In the genomic region with DNA sequence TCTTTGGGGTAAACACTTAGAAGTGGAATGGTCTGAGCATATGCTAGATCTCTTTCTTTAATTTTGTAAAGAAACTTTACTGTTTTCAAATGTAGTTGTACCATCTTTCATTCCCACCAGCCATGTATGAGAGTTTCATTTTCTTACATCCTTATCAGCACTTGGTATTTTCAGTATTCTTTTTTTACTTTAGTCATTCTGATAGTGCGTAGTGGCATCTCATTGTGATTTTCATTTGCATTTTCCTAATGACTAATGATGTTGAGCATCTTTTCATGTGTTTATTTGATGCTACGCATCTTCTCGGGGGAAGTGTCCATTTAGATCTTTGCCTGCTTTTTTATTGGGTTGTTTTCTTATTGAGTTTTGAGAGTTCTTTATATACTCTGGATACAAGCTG, we compare ENCODE assay signal across 26 cellular contexts.
"Had no signal": no experiment of that assay in that cellular context is flagged by ENCODE, and none has a peak within 500 bp of the region (broad histone marks: within the 10 kb centered on the region; RNA-seq: fewer than 3 reads in every experiment).

No MANE protein-coding gene starts in this region.

- H3K9ac ChIP-seq: neural progenitor cell, parathyroid adenoma had no signal

- H3K36me3 ChIP-seq: left ventricle myocardium inferior, neural progenitor cell, neutrophil, right atrium auricular region, suprapubic skin, thoracic aorta, tibial artery, upper lobe of right lung had no signal

- ATAC-seq: natural killer cell, psoas muscle, sciatic nerve, upper lobe of right lung had no signal

- H3K4me2 ChIP-seq: neural progenitor cell had no signal

- H2AFZ ChIP-seq: neural progenitor cell, parathyroid adenoma had no signal

- FAIRE-seq: urothelium cell line had no signal

- H3K27ac ChIP-seq: left ventricle myocardium inferior, neural progenitor cell, neutrophil, parathyroid adenoma, psoas muscle, right atrium auricular region, skin epidermis, suprapubic skin, thoracic aorta, tibial artery, upper lobe of right lung had no signal

- H3K4me1 ChIP-seq: left ventricle myocardium inferior, parathyroid adenoma, psoas muscle, right atrium auricular region, suprapubic skin, tibial artery, upper lobe of right lung had no signal

- H3K79me2 ChIP-seq: parathyroid adenoma had no signal

- H3K4me3 ChIP-seq: left ventricle myocardium inferior, lung, neural progenitor cell, psoas muscle, right atrium auricular region, skin epidermis, suprapubic skin, thoracic aorta, tibial artery, upper lobe of right lung had no signal

- H3K27me3 ChIP-seq: neural progenitor cell, neutrophil, right atrium auricular region, suprapubic skin, tibial artery, upper lobe of right lung had no signal

- DNase-seq: hippocampal formation; left ventricle myocardium inferior; mesendoderm; naive B cell; natural killer cell; nephron progenitor cell; occipital lobe; psoas muscle; stimulated activated CD4-positive, alpha-beta T cell treated with anti-CD3 and anti-CD28 coated beads, Interleukin-12 subunit alpha, Interleukin-12 subunit beta, amount 100 ng/mL, for 4 hours; stimulated activated CD4-positive, alpha-beta T cell treated with anti-CD3 and anti-CD28 coated beads, Interleukin-15, amount 100 ng/mL, for 24 hours; stimulated activated CD4-positive, alpha-beta T cell treated with anti-CD3 and anti-CD28 coated beads, Interleukin-2, amount 100 ng/mL, for 24 hours; stimulated activated CD4-positive, alpha-beta T cell treated with anti-CD3 and anti-CD28 coated beads, Interleukin-4, amount 100 ng/mL, for 1 hour; stimulated activated naive CD4-positive, alpha-beta T cell; tibial artery; trophoblast cell; upper lobe of right lung had no signal

- H3K9me3 ChIP-seq: left ventricle myocardium inferior, neutrophil, psoas muscle, right atrium auricular region, suprapubic skin, thoracic aorta, tibial artery, upper lobe of right lung had no signal
